ENCODE assay signal across 8 cellular contexts in the genomic region with DNA sequence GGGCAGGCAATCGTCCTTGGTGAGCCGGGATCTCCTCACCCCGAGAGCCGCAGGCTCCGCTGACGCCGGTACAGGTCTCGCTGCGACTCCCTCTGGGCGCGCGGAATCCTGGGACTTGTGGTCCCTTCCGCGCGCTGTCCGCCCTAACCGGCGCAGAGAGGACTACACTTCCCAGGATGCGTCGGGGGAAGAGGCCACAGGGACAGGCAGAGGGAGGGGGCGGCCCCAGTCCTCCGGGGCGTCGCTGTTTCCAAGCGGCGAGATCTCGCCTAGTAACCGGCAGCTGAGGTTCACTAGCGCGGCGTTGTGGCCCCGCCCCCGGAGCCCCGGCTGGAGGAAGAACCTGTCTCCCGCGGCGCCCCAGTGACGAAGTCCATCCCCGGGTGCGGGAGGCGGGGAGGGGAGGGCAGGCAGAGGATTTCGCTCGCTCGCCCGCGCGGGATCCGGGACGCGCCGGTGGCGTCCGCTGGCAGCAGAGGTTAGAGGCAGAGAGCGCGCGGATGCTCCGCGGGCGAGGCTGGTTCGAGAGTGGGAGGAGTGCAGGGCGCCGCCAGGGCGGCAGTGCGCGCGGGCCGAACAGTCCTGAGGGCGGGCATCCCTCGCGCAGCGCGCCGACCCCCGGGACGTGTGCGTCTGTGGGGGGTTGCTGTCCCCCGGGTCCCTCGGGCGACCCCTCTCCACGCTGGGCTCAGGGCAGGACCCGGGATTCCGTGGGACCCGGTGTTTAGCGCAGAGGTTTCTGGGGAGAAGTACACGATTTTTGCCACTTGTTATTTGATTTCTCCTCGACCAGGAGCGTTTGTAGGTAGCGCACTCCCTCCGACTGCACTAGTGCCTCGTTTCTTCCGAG. TPM values are rescaled to one million over a fixed set of nuclear protein-coding genes. Genes with fewer than 3 reads are reported as not detected.
DNase-seq lines count a peak whose midpoint lies in the region; ATAC-seq, FAIRE-seq and TF ChIP-seq lines count a peak whose summit lies in the region.

A gene (plus strand): TSS at position 363 of the 850 bp plus-strand sequence. CDS start 1,400 bp downstream, outside the sequence.

- peaks cover 36% of the 10 kb centered on the region for H3K27me3 ChIP-seq in OCI-LY3 (ENCODE audit: low read depth, low read length)
- peaks cover 39% of the 10 kb centered on the region for H3K27me3 ChIP-seq in mononuclear cell (ENCODE audit: insufficient read depth, low read length)

- peak within 1 kb of the TSS; percentile 88 for H3K4me3 ChIP-seq in OCI-LY3 (ENCODE audit: low read length)
- H3K4me3 ChIP-seq in epithelial cell of esophagus (ENCODE audit: low read length), result peak within 1 kb of the TSS; percentile 83
- peak within 1 kb of the TSS; percentile 57 for H3K4me3 ChIP-seq in mononuclear cell (ENCODE audit: low read length)

- no peak within 1 kb of the TSS for H3K27ac ChIP-seq in OCI-LY3 (ENCODE audit: low read length)

- H4K20me1 ChIP-seq in OCI-LY3 (ENCODE audit: insufficient read depth, low read length), result no peaks in the 10 kb centered on the region

- no peak for FAIRE-seq in D721Med (lab: Jason Lieb, UNC)

- peak within 1 kb of the TSS; percentile 63 for H3K9ac ChIP-seq in OCI-LY3 (ENCODE audit: low read length)

- ATAC-seq in GM21526 (IDR thresholded peaks at IDR 0.05; ENCODE audit: low FRiP score, unreplicated experiment), result peak; percentile 98

- H3K9me3 ChIP-seq in OCI-LY3 (ENCODE audit: insufficient read depth, low read length) (no peaks in the 10 kb centered on the region), mononuclear cell (ENCODE audit: low read depth, low read length) (no peaks in the 10 kb centered on the region)

- DNase-seq in D721Med (ENCODE audit: insufficient read length, low spot score), result peak; percentile 85
- peak; percentile 98 for DNase-seq in HuH-7.5 (ENCODE audit: low spot score)
- peak; percentile 96 for DNase-seq in activated T-cell treated with anti-CD3 and anti-CD28 coated beads for 4 hours
- DNase-seq in epithelial cell of esophagus (ENCODE audit: low read depth), result peak; percentile 100
- DNase-seq in stimulated activated CD8-positive, alpha-beta memory T cell treated with anti-CD3 and anti-CD28 coated beads, Interleukin-4, amount 100 ng/mL, for 1 hour (ENCODE audit: low read depth in 2 of 2, low spot score in 1 of 2), result peak; percentile 93 to 95

- TF ChIP-seq CTCF in D721Med (IDR thresholded peaks at IDR 0.05; ENCODE audit: insufficient read depth, missing control alignments) (no peak), OCI-LY3 (IDR thresholded peaks at IDR 0.05; ENCODE audit: low read depth, low read length) (peak; percentile 32; the same call in 1 of the 2 replicates), epithelial cell of esophagus (IDR thresholded peaks at IDR 0.05; ENCODE audit: insufficient read depth, low read depth, low read length, missing control alignments) (peak; percentile 7)

- no peaks in the 10 kb centered on the region for H3K36me3 ChIP-seq in OCI-LY3 (replicated peaks; ENCODE audit: low read depth, low read length)

- no peaks in the 10 kb centered on the region for H3K79me2 ChIP-seq in OCI-LY3 (ENCODE audit: low read length)

- peak within 1 kb of the TSS; percentile 86 for H2AFZ ChIP-seq in OCI-LY3 (ENCODE audit: low read depth, low read length)

- H3K4me2 ChIP-seq in OCI-LY3 (ENCODE audit: low read length), result peak within 1 kb of the TSS; percentile 96

- H3K4me1 ChIP-seq in OCI-LY3 (ENCODE audit: low read length), result peaks cover 8% of the 10 kb centered on the region
- peaks cover 20% of the 10 kb centered on the region for H3K4me1 ChIP-seq in mononuclear cell (ENCODE audit: insufficient read depth, low read length)

RNA-seq across cellular contexts. Expression of the gene that starts here (rescaled TPM):
- 0.73 TPM for total RNA-seq in mononuclear cell
